Comparison of ENCODE assay signal across 8 cellular contexts in the genomic region with DNA sequence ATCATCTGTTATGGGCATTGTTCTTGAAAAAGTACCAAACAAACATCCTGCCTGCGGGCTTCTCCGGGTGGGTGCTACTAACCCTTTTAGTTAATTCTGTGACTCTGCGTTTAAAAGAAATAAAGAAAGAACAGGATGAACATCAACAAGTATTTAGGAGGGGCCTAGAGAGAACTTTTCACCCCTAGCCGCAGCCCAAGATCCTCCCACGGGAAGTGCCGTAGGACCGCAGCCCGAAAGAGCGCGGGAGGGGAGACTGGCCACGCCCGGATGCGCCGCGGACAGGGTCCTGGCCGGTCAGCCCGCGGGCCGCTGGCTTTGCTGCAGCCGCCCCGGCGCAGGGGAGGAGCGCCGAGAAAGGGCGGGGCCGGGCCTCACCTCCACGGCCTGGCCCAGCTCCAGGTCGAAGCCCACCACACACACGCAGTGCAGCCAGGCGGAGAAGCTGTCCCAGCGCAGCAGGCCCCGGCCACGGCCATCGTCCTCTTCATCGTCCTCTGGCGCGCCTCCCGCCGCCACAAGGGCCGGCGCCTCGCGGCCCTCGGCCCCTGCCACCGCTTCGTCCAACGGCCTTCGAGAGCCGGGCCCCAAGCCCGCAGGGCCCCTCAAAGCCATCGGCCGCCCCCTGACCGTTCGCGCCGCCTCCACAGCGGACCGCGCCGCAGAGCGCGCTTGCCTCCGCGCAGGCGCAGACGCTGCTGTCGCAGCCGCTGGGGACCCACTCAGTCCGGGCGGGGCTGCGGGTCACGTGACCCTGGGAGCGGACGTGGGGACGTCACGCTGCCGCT.
DNase-seq lines count a peak whose midpoint lies in the region; ATAC-seq and TF ChIP-seq lines count a peak whose summit lies in the region.

A gene with protein sequence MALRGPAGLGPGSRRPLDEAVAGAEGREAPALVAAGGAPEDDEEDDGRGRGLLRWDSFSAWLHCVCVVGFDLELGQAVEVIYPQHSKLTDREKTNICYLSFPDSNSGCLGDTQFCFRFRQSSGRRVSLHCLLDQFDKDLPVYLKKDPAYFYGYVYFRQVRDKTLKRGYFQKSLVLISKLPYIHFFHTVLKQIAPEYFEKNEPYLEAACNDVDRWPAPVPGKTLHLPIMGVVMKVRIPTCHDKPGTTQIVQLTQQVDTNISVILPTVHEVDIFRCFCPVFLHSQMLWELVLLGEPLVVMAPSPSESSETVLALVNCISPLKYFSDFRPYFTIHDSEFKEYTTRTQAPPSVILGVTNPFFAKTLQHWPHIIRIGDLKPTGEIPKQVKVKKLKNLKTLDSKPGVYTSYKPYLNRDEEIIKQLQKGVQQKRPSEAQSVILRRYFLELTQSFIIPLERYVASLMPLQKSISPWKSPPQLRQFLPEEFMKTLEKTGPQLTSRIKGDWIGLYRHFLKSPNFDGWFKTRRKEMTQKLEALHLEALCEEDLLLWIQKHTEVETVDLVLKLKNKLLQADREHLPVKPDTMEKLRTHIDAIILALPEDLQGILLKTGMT (minus strand): TSS at position 674 of the 788 bp plus-strand sequence. CDS start 59 bp downstream, at position 615.

- H3K4me3 Mint-ChIP-seq in central memory CD8-positive, alpha-beta T cell, result peak within 1 kb of the TSS; percentile 85

- H3K36me3 Mint-ChIP-seq in central memory CD8-positive, alpha-beta T cell (ENCODE audit: insufficient read depth), result peaks cover 20% of the 10 kb centered on the region

- peak; percentile 78 for DNase-seq in AG09319 (ENCODE audit: extremely low read depth, low read depth)
- peak; percentile 74 to 94 for DNase-seq in NCI-H446 (lab: John Stamatoyannopoulos, UW)
- peak; percentile 90 for DNase-seq in activated CD4-positive, CD25-positive, alpha-beta regulatory T cell treated with anti-CD3 and anti-CD28 coated beads, Interleukin-2, amount 50 U/mL, for 16 hours (ENCODE audit: low read depth, low spot score)
- DNase-seq in central memory CD8-positive, alpha-beta T cell (ENCODE audit: low spot score in 2 of 2), result peak; percentile 86 to 92
- DNase-seq in islet precursor cell, result peak; percentile 96
- DNase-seq in stimulated activated CD4-positive, alpha-beta T cell treated with anti-CD3 and anti-CD28 coated beads, Interleukin-12 subunit alpha, Interleukin-12 subunit beta, amount 100 ng/mL, for 4 hours, result peak; percentile 94

- peak; percentile 84 for ATAC-seq in GM19023 (IDR thresholded peaks at IDR 0.05; ENCODE audit: unreplicated experiment)
- peak; percentile 77 for ATAC-seq in HG03196 (IDR thresholded peaks at IDR 0.05; ENCODE audit: unreplicated experiment)
- ATAC-seq in central memory CD8-positive, alpha-beta T cell (replicated peaks; ENCODE audit: extremely low read depth, poor library complexity, severe bottlenecking), result peak; percentile 85

- no peaks in the 10 kb centered on the region for H3K9me3 Mint-ChIP-seq in central memory CD8-positive, alpha-beta T cell

- H3K27me3 Mint-ChIP-seq in central memory CD8-positive, alpha-beta T cell, result no peaks in the 10 kb centered on the region

- H3K27ac Mint-ChIP-seq in central memory CD8-positive, alpha-beta T cell (ENCODE audit: low read depth), result peak within 1 kb of the TSS; percentile 96

- peaks cover 28% of the 10 kb centered on the region for H3K4me1 Mint-ChIP-seq in central memory CD8-positive, alpha-beta T cell

- TF ChIP-seq CTCF in AG09319 (IDR thresholded peaks at IDR 0.05; ENCODE audit: low read depth, low read length), result no peak

Comparison
In these comparisons a context has a peak if more than half of its experiments do, and no peak if none do; other contexts are left out.
1. Peak in every context shown above with its lines: DNase-seq and ATAC-seq.